ENCODE assay signal across 8 cellular contexts in the genomic region with DNA sequence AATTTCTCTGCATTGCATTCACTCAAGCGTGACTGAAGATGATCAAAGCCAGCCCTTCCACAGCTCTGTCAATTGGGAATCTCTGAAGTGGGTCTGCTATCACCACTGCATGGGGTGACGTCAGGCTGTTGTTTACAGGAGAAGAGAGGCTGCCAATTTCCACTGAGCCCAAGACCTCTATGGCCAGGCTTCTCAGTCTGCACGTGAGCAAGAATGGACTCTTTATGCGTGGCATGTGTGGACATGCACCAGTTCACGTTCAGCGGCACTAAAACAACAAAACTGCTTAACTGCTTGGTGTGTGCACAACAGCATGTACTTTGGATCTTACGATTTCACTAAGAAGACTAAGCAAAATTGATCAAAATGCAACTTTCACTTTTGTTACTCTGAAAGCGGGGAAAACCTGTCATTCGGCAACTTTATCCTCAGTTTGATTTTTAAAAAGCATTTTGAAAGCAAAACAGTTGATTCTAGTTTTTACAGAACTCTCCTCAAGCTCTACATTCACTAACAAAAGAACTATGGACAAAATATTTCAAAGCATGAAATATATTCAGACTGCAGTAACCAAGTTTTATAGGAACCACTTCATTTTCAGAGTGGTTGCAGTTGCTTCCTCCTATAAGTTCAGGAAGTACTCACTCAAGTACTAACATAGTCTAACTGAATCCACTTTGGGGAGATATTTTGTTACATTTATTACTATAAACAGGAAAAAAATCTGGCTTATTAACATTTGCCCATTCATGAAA.
DNase-seq lines count a peak whose midpoint lies in the region; ATAC-seq and TF ChIP-seq lines count a peak whose summit lies in the region.

No MANE protein-coding gene starts in this region.

- H3K4me3 ChIP-seq in adipocyte (ENCODE audit: low read length) (peak overlapping the region; percentile 88), psoas muscle (peak overlapping the region; percentile 57)

- no peaks in the 10 kb centered on the region for H3K27me3 Mint-ChIP-seq in Calu3 (ENCODE audit: unreplicated experiment)

- WGBS in psoas muscle, 3 donors, result 9 to 15% (median 13%) methylated on average over 9 of the region's 9 CpGs

- no peaks in the 10 kb centered on the region for H3K27me3 ChIP-seq in adipocyte (replicated peaks; ENCODE audit: control insufficient read depth, insufficient read depth, low read length)
- no peaks in the 10 kb centered on the region for H3K27me3 ChIP-seq in psoas muscle (ENCODE audit: insufficient read depth in 3 of 3, low read length in 2 of 3)

- peak; percentile 58; the same call in 1 of the 2 replicates for TF ChIP-seq POLR2A in Raji (IDR thresholded peaks at IDR 0.05; ENCODE audit: insufficient read depth, low read depth, low read length)

- H3K27ac Mint-ChIP-seq in Calu3 (ENCODE audit: unreplicated experiment), result peak overlapping the region; percentile 45

- no peaks in the 10 kb centered on the region for H3K9me3 ChIP-seq in adipocyte (ENCODE audit: control insufficient read depth, low read length)
- no peaks in the 10 kb centered on the region for H3K9me3 ChIP-seq in psoas muscle

- peak overlapping the region; percentile 90 for H3K9ac ChIP-seq in adipocyte (ENCODE audit: low read length)

- H3K9me3 Mint-ChIP-seq in Calu3 (ENCODE audit: low read depth, unreplicated experiment), result no peaks in the 10 kb centered on the region

- intact Hi-C loops in Calu3 (cut with micrococcal nuclease; ENCODE audit: unreplicated experiment), result no loop called here
- intact Hi-C loops in left cardiac atrium (cut with DNase I), result no loop called here
- intact Hi-C loops in psoas muscle (cut with DNase I), result loop anchor here in 1 of 2 donors (5.0 kb wide), 1 partner anchor 53 kb away; no protein-coding TSS in a partner anchor

- H3K27ac ChIP-seq in psoas muscle, result peak overlapping the region; percentile 60

- H3K4me1 ChIP-seq in adipocyte (ENCODE audit: control insufficient read depth, insufficient read depth, low read length), result peaks cover 26% of the 10 kb centered on the region
- H3K4me1 ChIP-seq in psoas muscle, result peaks cover 15% of the 10 kb centered on the region

- peak overlapping the region; percentile 66 for H3K4me3 Mint-ChIP-seq in Calu3 (ENCODE audit: low read depth, unreplicated experiment)

- H3K36me3 Mint-ChIP-seq in Calu3 (ENCODE audit: insufficient read depth, unreplicated experiment), result peaks cover 14% of the 10 kb centered on the region

- DNase-seq in Calu3, result peak; percentile 29
- DNase-seq in HS-5 (ENCODE audit: low read depth), result peak; percentile 42
- DNase-seq in adipocyte (ENCODE audit: low read depth), result peak; percentile 77
- peak; percentile 64 for DNase-seq in left cardiac atrium
- peak; percentile 30 to 51 for DNase-seq in psoas muscle
- DNase-seq in SW 1271 (lab: John Stamatoyannopoulos, UW), result no peak
- DNase-seq in GM19238 (ENCODE audit: insufficient read length, low spot score), result no peak

- BruUV-seq in Calu3 (replicated peaks; lab: Mats Ljungman, UMichigan), result no TSS peak

- TF ChIP-seq CTCF in Calu3 (IDR thresholded peaks at IDR 0.05; ENCODE audit: unreplicated experiment) (no peak), psoas muscle (IDR thresholded peaks at IDR 0.05) (no peak)

- CTCF ChIA-PET in Calu3 (lab: Charles Lee), result no interaction called here

- peaks cover 35% of the 10 kb centered on the region for H3K4me1 Mint-ChIP-seq in Calu3 (ENCODE audit: low read depth, unreplicated experiment)

- ATAC-seq in left cardiac atrium (peak; percentile 88 to 89), psoas muscle (peak; percentile 68 to 86 (median 73))

- H3K36me3 ChIP-seq in adipocyte (ENCODE audit: control insufficient read depth, insufficient read depth, low read length, severe bottlenecking), result no peaks in the 10 kb centered on the region
- no peaks in the 10 kb centered on the region for H3K36me3 ChIP-seq in psoas muscle (ENCODE audit: insufficient read depth in 1 of 2, low read depth in 1 of 2)

Comparison
In these comparisons a context has a peak if more than half of its experiments do, and no peak if none do; other contexts are left out.
1. DNase-seq: peak in Calu3 (single experiment), HS-5 (single experiment), adipocyte (single experiment), left cardiac atrium (single experiment) and psoas muscle (2 of 2); none in SW 1271 (0 of 2) and GM19238 (single experiment).